ENCODE assay signal across 8 cellular contexts in genomic region chr10:43689618-43689954, GRCh38. TPM values are rescaled to one million over a fixed set of nuclear protein-coding genes. Genes with fewer than 3 reads are reported as not detected.
DNase-seq lines count a peak whose midpoint lies in the region; ATAC-seq and TF ChIP-seq lines count a peak whose summit lies in the region.

No MANE protein-coding gene starts in this region.

- no peaks in the 10 kb centered on the region for H3K36me3 ChIP-seq in neuronal stem cell (replicated peaks in 1 of 2; ENCODE audit: control insufficient read depth in 2 of 2, insufficient read depth in 2 of 2, low read length in 2 of 2)

- peak overlapping the region; percentile 85 for H3K18ac ChIP-seq in neuronal stem cell (ENCODE audit: low read length)

- DNase-seq in AG09309 (ENCODE audit: low read depth) (no peak), activated T-cell treated with anti-CD3 and anti-CD28 coated beads for 48 hours (ENCODE audit: low read depth) (peak; percentile 17), foreskin keratinocyte (no peak), neuronal stem cell (ENCODE audit: low spot score) (no peak), retina (no peak)

- H3K23ac ChIP-seq in neuronal stem cell (ENCODE audit: low read depth, low read length, poor library complexity): peak overlapping the region; percentile 35

- peak overlapping the region; percentile 90 for H2AFZ ChIP-seq in neuronal stem cell (ENCODE audit: low read length)

- no peak overlapping the region for H3K27ac ChIP-seq in foreskin keratinocyte
- H3K27ac ChIP-seq in neuronal stem cell (replicated peaks; ENCODE audit: low read length): no peak overlapping the region

- peaks cover 6% of the 10 kb centered on the region for H3K27me3 ChIP-seq in foreskin keratinocyte
- peaks cover 0 to 39% (median 8%) of the 10 kb centered on the region in 3 experiments for H3K27me3 ChIP-seq in neuronal stem cell (ENCODE audit: control insufficient read depth in 3 of 3, insufficient read depth in 3 of 3, low read depth in 1 of 3, low read length in 3 of 3)

- no peak overlapping the region for H2BK5ac ChIP-seq in neuronal stem cell (ENCODE audit: low read length)

- H2BK120ac ChIP-seq in neuronal stem cell (ENCODE audit: low read depth, low read length): peak overlapping the region; percentile 36

- no peaks in the 10 kb centered on the region for H3K9me3 ChIP-seq in neuronal stem cell (replicated peaks in 1 of 2; ENCODE audit: control insufficient read depth in 2 of 2, insufficient read depth in 1 of 2, low read depth in 1 of 2, low read length in 2 of 2)

- no peak overlapping the region for H3K9ac ChIP-seq in neuronal stem cell (ENCODE audit: low read depth, low read length, poor library complexity)

- H2BK12ac ChIP-seq in neuronal stem cell (ENCODE audit: low read length): no peak overlapping the region

- H3K4me2 ChIP-seq in neuronal stem cell (ENCODE audit: insufficient read depth, low read length, poor library complexity, severe bottlenecking): peak overlapping the region; percentile 99

- no peak overlapping the region for H3K4ac ChIP-seq in neuronal stem cell (ENCODE audit: low read length)

- no CpG with 5 or more reads among the region's 25 CpGs for WGBS in neuronal stem cell (ENCODE audit: extremely low coverage in 2 of 2, insufficient read length in 2 of 2, insufficient replicate concordance in 1 of 2), 2 donors

- ATAC-seq in GM18517 (IDR thresholded peaks at IDR 0.05; ENCODE audit: unreplicated experiment) (peak; percentile 27), HG03439 (IDR thresholded peaks at IDR 0.05; ENCODE audit: unreplicated experiment) (peak; percentile 53), foreskin keratinocyte (peak; percentile 69), GM21717 (IDR thresholded peaks at IDR 0.05; ENCODE audit: unreplicated experiment) (no peak)

- H3K4me3 ChIP-seq in AG09309 (ENCODE audit: control insufficient read depth, low read depth, low read length) (peak overlapping the region; percentile 53), neuronal stem cell (ENCODE audit: low read length in 2 of 2) (peak overlapping the region; percentile 38 to 78)

- peak overlapping the region; percentile 64 for H4K91ac ChIP-seq in neuronal stem cell (ENCODE audit: low read depth, low read length, poor library complexity)

- no peaks in the 10 kb centered on the region for H3K79me1 ChIP-seq in neuronal stem cell (ENCODE audit: low read depth, low read length)

- no peak overlapping the region for H3K14ac ChIP-seq in neuronal stem cell (ENCODE audit: low read length)

- no peak for TF ChIP-seq CTCF in AG09309 (IDR thresholded peaks at IDR 0.05; ENCODE audit: control insufficient read depth, insufficient read depth, low read depth, low read length, missing control alignments)
- no peak for TF ChIP-seq CTCF in foreskin keratinocyte (conservative IDR thresholded peaks at IDR 0.05)

- peak overlapping the region; percentile 62 for H2BK15ac ChIP-seq in neuronal stem cell (ENCODE audit: low read length)

- peak overlapping the region; percentile 78 for H4K8ac ChIP-seq in neuronal stem cell (ENCODE audit: low read depth, low read length)

- peak overlapping the region; percentile 20 for H2AK5ac ChIP-seq in neuronal stem cell (ENCODE audit: low read depth, low read length)

- no peaks in the 10 kb centered on the region for H3K4me1 ChIP-seq in foreskin keratinocyte
- peaks cover 2 to 3% of the 10 kb centered on the region in 2 donors for H3K4me1 ChIP-seq in neuronal stem cell (ENCODE audit: control insufficient read depth in 2 of 2, insufficient read depth in 1 of 2, low read depth in 1 of 2, low read length in 2 of 2)

RNA-seq across cellular contexts. Expression of gene ZNF32, which starts 40.9 kb away (rescaled TPM):
- 24.4 and 25.4 TPM in 2 replicates for total RNA-seq in foreskin keratinocyte
- polyA plus RNA-seq in foreskin keratinocyte: 27.7 and 29.3 TPM in 2 replicates
- 25.9 TPM for polyA plus RNA-seq in neuronal stem cell (2013, experiment 1 of 2)
- 26.0 TPM for polyA plus RNA-seq in neuronal stem cell (2013, experiment 2 of 2)
